Comparison of ENCODE assay signal across 24 cellular contexts in genomic region chr2:11701206-11701605, GRCh38. TPM values are rescaled to one million over a fixed set of nuclear protein-coding genes. Genes with fewer than 3 reads are reported as not detected.
DNase-seq lines count a peak whose midpoint lies in the region; ATAC-seq, FAIRE-seq and TF ChIP-seq lines count a peak whose summit lies in the region.
"Had no signal": no experiment of that assay in that cellular context is flagged by ENCODE, and none has a peak within 500 bp of the region (broad histone marks: within the 10 kb centered on the region; RNA-seq: fewer than 3 reads in every experiment).

No MANE protein-coding gene starts in this region.

- ATAC-seq in stimulated activated naive B cell treated with anti-CD40 and anti-IgM and Interleukin-4, amounts not matched to agents 10 μg/mL and 1 μg/mL and 100 μg/mL, for 72 hours (replicated peaks), result peak; percentile 35 to 38
- ATAC-seq: left colon, WTC11 had no signal

- H3K4me2 ChIP-seq in OCI-LY1 (ENCODE audit: low read length), result peak overlapping the region; percentile 44

- no peak overlapping the region for H3K4me3 ChIP-seq in OCI-LY1 (ENCODE audit: low read depth, low read length, poor library complexity, severe bottlenecking)
- no peak overlapping the region for H3K4me3 ChIP-seq in esophagus (ENCODE audit: low read depth in 1 of 2, low read length in 2 of 2)
- H3K4me3 ChIP-seq: dorsolateral prefrontal cortex, heart left ventricle, MG63, upper lobe of right lung had no signal

- no peaks in the 10 kb centered on the region for H3K36me3 ChIP-seq in OCI-LY1 (ENCODE audit: insufficient read depth, low read length)
- H3K36me3 ChIP-seq in esophagus (ENCODE audit: control insufficient read depth in 2 of 2, insufficient read depth in 2 of 2, low read length in 1 of 2), result no peaks in the 10 kb centered on the region
- H3K36me3 ChIP-seq: heart left ventricle, MG63, neutrophil, upper lobe of right lung had no signal

- peaks cover 15 to 27% of the 10 kb centered on the region in 2 donors for H3K4me1 Mint-ChIP-seq in stimulated activated naive B cell treated with anti-CD40 and anti-IgM and Interleukin-4, amounts not matched to agents 10 μg/mL and 1 μg/mL and 100 μg/mL, for 72 hours
- H3K4me1 Mint-ChIP-seq: WTC11 had no signal

- no peak overlapping the region for H3K27ac Mint-ChIP-seq in stimulated activated naive B cell treated with anti-CD40 and anti-IgM and Interleukin-4, amounts not matched to agents 10 μg/mL and 1 μg/mL and 100 μg/mL, for 72 hours
- H3K27ac Mint-ChIP-seq: activated naive CD8-positive, alpha-beta T cell treated with anti-CD3 and anti-CD28 coated beads, Interleukin-2, amount 10 ng/mL, durations not matched to agents 7 days and 5 days; progenitor cell of endocrine pancreas; WTC11 had no signal

- no peak for TF ChIP-seq CTCF in OCI-LY1 (IDR thresholded peaks at IDR 0.05; ENCODE audit: low read length)

- WGBS in esophagus, 2 donors, result 57 to 71% methylated on average over 5 of the region's 5 CpGs

- peaks cover 12 to 15% of the 10 kb centered on the region in 2 donors for H3K27me3 Mint-ChIP-seq in stimulated activated naive B cell treated with anti-CD40 and anti-IgM and Interleukin-4, amounts not matched to agents 10 μg/mL and 1 μg/mL and 100 μg/mL, for 72 hours

- no peak for FAIRE-seq in GM12892 (lab: Jason Lieb, UNC)
- FAIRE-seq: GM19239 had no signal

- H4K20me1 ChIP-seq in OCI-LY1 (ENCODE audit: insufficient read depth, low read length), result no peaks in the 10 kb centered on the region

- H3K4me3 Mint-ChIP-seq in stimulated activated naive B cell treated with anti-CD40 and anti-IgM and Interleukin-4, amounts not matched to agents 10 μg/mL and 1 μg/mL and 100 μg/mL, for 72 hours, result no peak overlapping the region
- H3K4me3 Mint-ChIP-seq: activated naive CD8-positive, alpha-beta T cell treated with anti-CD3 and anti-CD28 coated beads, Interleukin-2, amount 10 ng/mL, durations not matched to agents 7 days and 5 days; WTC11 had no signal

- no peak overlapping the region for H2AFZ ChIP-seq in OCI-LY1 (ENCODE audit: low read length)

- no peaks in the 10 kb centered on the region for H3K36me3 Mint-ChIP-seq in stimulated activated naive B cell treated with anti-CD40 and anti-IgM and Interleukin-4, amounts not matched to agents 10 μg/mL and 1 μg/mL and 100 μg/mL, for 72 hours
- H3K36me3 Mint-ChIP-seq: activated naive CD8-positive, alpha-beta T cell treated with anti-CD3 and anti-CD28 coated beads, Interleukin-2, amount 10 ng/mL, durations not matched to agents 7 days and 5 days had no signal

- peaks cover 24% of the 10 kb centered on the region for H3K4me1 ChIP-seq in OCI-LY1 (ENCODE audit: insufficient read depth, low read length, severe bottlenecking)
- peaks cover 4 to 24% of the 10 kb centered on the region in 2 donors for H3K4me1 ChIP-seq in esophagus (ENCODE audit: control insufficient read depth in 2 of 2, insufficient read depth in 2 of 2, low read length in 1 of 2)

- H3K9ac ChIP-seq in OCI-LY1 (ENCODE audit: low read length), result peak overlapping the region; percentile 15; the same call in 1 of the 2 replicates

- no peaks in the 10 kb centered on the region for H3K9me2 ChIP-seq in OCI-LY1 (ENCODE audit: low read depth, low read length)

- 0 out of 2 replicates have a peak, but pooled peaks cover 3% of the 10 kb centered on the region for H3K9me3 ChIP-seq in OCI-LY1 (ENCODE audit: low read length)
- H3K9me3 ChIP-seq in esophagus (ENCODE audit: control insufficient read depth in 2 of 2, insufficient read depth in 1 of 2, low read depth in 1 of 2, low read length in 1 of 2), result no peaks in the 10 kb centered on the region
- H3K9me3 ChIP-seq: heart left ventricle, neutrophil, upper lobe of right lung had no signal

- no peak for TF ChIP-seq POLR2A in GM12892 (IDR thresholded peaks at IDR 0.05; ENCODE audit: low read depth, low read length)

- no peaks in the 10 kb centered on the region for H3F3A ChIP-seq in OCI-LY1 (ENCODE audit: insufficient read depth, low read length)

- H3K27me3 ChIP-seq in OCI-LY1 (ENCODE audit: insufficient read depth, low read length) (no peaks in the 10 kb centered on the region), esophagus (ENCODE audit: control insufficient read depth in 1 of 2, insufficient read depth in 2 of 2, low read length in 2 of 2) (no peaks in the 10 kb centered on the region)
- H3K27me3 ChIP-seq: dorsolateral prefrontal cortex, heart left ventricle, MG63, upper lobe of right lung had no signal

- no peaks in the 10 kb centered on the region for H3K79me2 ChIP-seq in OCI-LY1 (ENCODE audit: insufficient read depth, low read length)

- no peaks in the 10 kb centered on the region for H3K9me3 Mint-ChIP-seq in stimulated activated naive B cell treated with anti-CD40 and anti-IgM and Interleukin-4, amounts not matched to agents 10 μg/mL and 1 μg/mL and 100 μg/mL, for 72 hours

- H3K27ac ChIP-seq in OCI-LY1 (ENCODE audit: low read depth, low read length, poor library complexity, severe bottlenecking) (peak overlapping the region; percentile 68), esophagus (ENCODE audit: low read depth in 2 of 2, low read length in 1 of 2) (peak overlapping the region; percentile 77 to 82)
- H3K27ac ChIP-seq: dorsolateral prefrontal cortex, neutrophil, upper lobe of right lung had no signal

- DNase-seq in NCI-H2171 treated with DMSO at 0.1 percent for 48 hours (lab: John Stamatoyannopoulos, UW) (peak; percentile 46), NCI-H2171 (lab: John Stamatoyannopoulos, UW) (no peak), GM12892 (ENCODE audit: insufficient read length) (no peak), SW 1271 (lab: John Stamatoyannopoulos, UW) (no peak), midbrain (lab: John Stamatoyannopoulos, UW) (no peak)
- DNase-seq in stimulated activated naive B cell treated with anti-CD40 and anti-IgM and Interleukin-4, amounts not matched to agents 10 μg/mL and 1 μg/mL and 100 μg/mL, for 72 hours, result no peak
- DNase-seq: 8988T; activated CD4-positive, alpha-beta T cell treated with anti-CD3 and anti-CD28 coated beads, Interleukin-2, amount 50 U/mL, for 48 hours; activated CD8-positive, alpha-beta memory T cell treated with anti-CD3 and anti-CD28 coated beads, Interleukin-2, amount 50 U/mL, for 48 hours; activated naive CD8-positive, alpha-beta T cell treated with anti-CD3 and anti-CD28 coated beads, Interleukin-2, amount 10 ng/mL, durations not matched to agents 7 days and 5 days; cerebellar nuclear complex; dorsolateral prefrontal cortex; NCI-H1417 treated with DMSO at 0.1 percent for 48 hours; NCI-H774; upper lobe of right lung had no signal

RNA-seq across cellular contexts. Expression of gene NTSR2, which starts 31.2 kb away (rescaled TPM):
- polyA plus RNA-seq in esophagus, result not detected
- polyA plus RNA-seq in GM12892 (2012; ENCODE audit: missing spikeins), result not detected

RNA-seq across cellular contexts. Expression of gene LPIN1, which starts 45.2 kb away (rescaled TPM):
- polyA plus RNA-seq in esophagus, result 10 to 100 TPM; 25.5 to 65.4 TPM
- polyA plus RNA-seq in GM12892 (2012; ENCODE audit: missing spikeins), result 25.7 TPM
